In genomic region chr3:38454179-38454883, GRCh38 we compare ENCODE assay signal across 8 cellular contexts. TPM values are rescaled to one million over a fixed set of nuclear protein-coding genes. Genes with fewer than 3 reads are reported as not detected.
DNase-seq lines count a peak whose midpoint lies in the region; ATAC-seq, FAIRE-seq and TF ChIP-seq lines count a peak whose summit lies in the region.

No MANE protein-coding gene starts in this region.

- intact Hi-C loops in PC-9 (cut with micrococcal nuclease; ENCODE audit: unreplicated experiment) (loop anchor here (2.0 to 10.0 kb wide), 3 partner anchors 26 to 320 kb away; partner anchors contain the start of genes ACAA1, MYD88 and XYLB), GM12878 (cut with micrococcal nuclease; ENCODE audit: unreplicated experiment) (no loop called here)

- peak; percentile 14 for TF ChIP-seq POLR2A in GM12878 (IDR thresholded peaks at IDR 0.05; ENCODE audit: low read depth, low read length)

- H3K4me2 ChIP-seq in PC-9 (peak overlapping the region; percentile 91), GM12878 (ENCODE audit: control insufficient read depth, insufficient read depth) (peak overlapping the region; percentile 99), skeletal muscle satellite cell (ENCODE audit: low read length) (peak overlapping the region; percentile 100)

- H3K4me3 ChIP-seq in PC-9 (peak overlapping the region; percentile 89), GM12878 (peak overlapping the region; percentile 64), iPS-18a (ENCODE audit: low read length) (peak overlapping the region; percentile 90), skeletal muscle satellite cell (ENCODE audit: low read length) (peak overlapping the region; percentile 89)

- WGBS in GM12878 (ENCODE audit: insufficient coverage, insufficient replicate concordance, low lambda C conversion rate, missing lambda C conversion rate): 1% methylated on average over 65 of the region's 77 CpGs

- BruUV-seq in PC-9 (replicated peaks; lab: Mats Ljungman, UMichigan) (no TSS peak), GM12878 (replicated peaks; lab: Mats Ljungman, UMichigan) (no TSS peak)

- H3K79me2 ChIP-seq in PC-9 (ENCODE audit: low read depth) (peaks cover 36% of the 10 kb centered on the region), GM12878 (ENCODE audit: control insufficient read depth, insufficient read depth, low read length) (no peaks in the 10 kb centered on the region; the same call in 1 of the 2 replicates)

- H3K9ac ChIP-seq in GM12878 (ENCODE audit: control insufficient read depth, insufficient read depth, low read length): peak overlapping the region; percentile 67
- peak overlapping the region; percentile 100 for H3K9ac ChIP-seq in iPS-18a (ENCODE audit: low read length)
- peak overlapping the region; percentile 89 for H3K9ac ChIP-seq in skeletal muscle satellite cell (ENCODE audit: low read depth, low read length)

- no peaks in the 10 kb centered on the region for H3K36me3 ChIP-seq in PC-9 (ENCODE audit: low read depth)
- no peaks in the 10 kb centered on the region for H3K36me3 ChIP-seq in GM12878 (ENCODE audit: control insufficient read depth in 2 of 2, insufficient read depth in 2 of 2, low read length in 1 of 2)
- H3K36me3 ChIP-seq in iPS-18a (ENCODE audit: control insufficient read depth, low read depth, low read length): no peaks in the 10 kb centered on the region
- H3K36me3 ChIP-seq in skeletal muscle satellite cell (ENCODE audit: insufficient read depth, low read length): no peaks in the 10 kb centered on the region

- no peaks in the 10 kb centered on the region for H3K9me3 ChIP-seq in PC-9 (ENCODE audit: insufficient read depth, low read depth)
- no peaks in the 10 kb centered on the region; the same call in 2 of the 3 replicates for H3K9me3 ChIP-seq in GM12878 (replicated peaks; ENCODE audit: control insufficient read depth, insufficient read depth, low read length)
- no peaks in the 10 kb centered on the region for H3K9me3 ChIP-seq in iPS-18a (ENCODE audit: control insufficient read depth, low read depth, low read length)
- H3K9me3 ChIP-seq in skeletal muscle satellite cell (replicated peaks; ENCODE audit: low read length): no peaks in the 10 kb centered on the region

- CTCF ChIA-PET in PC-9 (lab: Charles Lee): no interaction called here
- CTCF ChIA-PET in GM12878 (lab: Yijun Ruan, JAX): interaction anchor here (1.2 to 2.1 kb wide), 2 partner anchors 108 to 545 kb away, joined by 3 to 9 read pairs; partner anchors contain the start of gene XYLB

- no peak for TF ChIP-seq EP300 in GM12878 (IDR thresholded peaks at IDR 0.05; ENCODE audit: borderline replicate concordance in 1 of 2, control insufficient read depth in 1 of 2, low read depth in 2 of 2, low read length in 2 of 2)

- H4K20me1 ChIP-seq in PC-9 (ENCODE audit: insufficient read depth) (peaks cover 18% of the 10 kb centered on the region; the same call in 1 of the 2 replicates), GM12878 (ENCODE audit: control insufficient read depth, insufficient read depth) (peaks cover 4% of the 10 kb centered on the region; the same call in 1 of the 2 replicates)

- ATAC-seq in HG02610 (IDR thresholded peaks at IDR 0.05; ENCODE audit: unreplicated experiment) (peak; percentile 18), GM12878 (peak; percentile 58)

- H3K27me3 ChIP-seq in PC-9 (ENCODE audit: insufficient read depth, low read depth): no peaks in the 10 kb centered on the region
- no peaks in the 10 kb centered on the region; a peak in 1 of 4 replicates for H3K27me3 ChIP-seq in GM12878 (replicated peaks in 1 of 2; ENCODE audit: control insufficient read depth in 2 of 2, insufficient read depth in 2 of 2, low read length in 1 of 2)
- H3K27me3 ChIP-seq in iPS-18a (ENCODE audit: control insufficient read depth, insufficient read depth, low read length): no peaks in the 10 kb centered on the region
- H3K27me3 ChIP-seq in skeletal muscle satellite cell (ENCODE audit: control insufficient read depth, insufficient read depth, low read length): no peaks in the 10 kb centered on the region

- peak overlapping the region; percentile 88 for H2AFZ ChIP-seq in PC-9
- peak overlapping the region; percentile 74 for H2AFZ ChIP-seq in GM12878 (ENCODE audit: control insufficient read depth, low read depth, low read length)

- SMC1A ChIA-PET in GM12878 (lab: Charles Lee; ENCODE audit: uncharacterized antibody, unreplicated experiment): no interaction called here

- TF ChIP-seq CTCF in PC-9 (conservative IDR thresholded peaks at IDR 0.05) (no peak), GM12878 (IDR thresholded peaks at IDR 0.05 in 2 of 3, conservative IDR thresholded peaks at IDR 0.05 in 1 of 3; ENCODE audit: control insufficient read depth in 2 of 3, extremely low read depth in 1 of 3, insufficient read depth in 1 of 3, low read depth in 3 of 3, low read length in 3 of 3) (no peak)

- in situ Hi-C loops in GM12878 (cut with MboI): no loop called here

- RAD21 ChIA-PET in GM12878 (lab: Charles Lee; ENCODE audit: unreplicated experiment): no interaction called here

- no peak for TF ChIP-seq RAD21 in GM12878 (IDR thresholded peaks at IDR 0.05; ENCODE audit: insufficient read depth, low read depth, low read length)

- POLR2A ChIA-PET in PC-9 (lab: Charles Lee; ENCODE audit: unreplicated experiment) (no interaction called here), GM12878 (lab: Charles Lee) (no interaction called here)

- H3K27ac ChIP-seq in PC-9: no peak overlapping the region
- no peak overlapping the region; the same call in 1 of the 2 replicates for H3K27ac ChIP-seq in GM12878 (ENCODE audit: control insufficient read depth, insufficient read depth)
- H3K27ac ChIP-seq in iPS-18a (ENCODE audit: low read length): peak overlapping the region; percentile 93

- FAIRE-seq in GM12878 (lab: Jason Lieb, UNC): no peak

- H3K9me2 ChIP-seq in PC-9 (ENCODE audit: insufficient read depth): no peaks in the 10 kb centered on the region

- H3F3A ChIP-seq in PC-9 (ENCODE audit: insufficient read depth, low read depth): no peaks in the 10 kb centered on the region; the same call in 1 of the 2 replicates

- DNase-seq in NCI-H82 (lab: John Stamatoyannopoulos, UW) (peak; percentile 44), NCI-H82 treated with DMSO at 0.1 percent for 48 hours (lab: John Stamatoyannopoulos, UW; ENCODE audit: unreplicated experiment) (no peak), PC-9 (peak in 1 of 2 experiments; percentile 30), GM12878 (ENCODE audit: low read depth, low spot score) (no peak)
- no peak for DNase-seq in effector CD8-positive, alpha-beta T cell (lab: John Stamatoyannopoulos, UW)

- H3K4me1 ChIP-seq in PC-9 (replicated peaks; ENCODE audit: insufficient read depth): peaks cover 13% of the 10 kb centered on the region
- H3K4me1 ChIP-seq in GM12878 (ENCODE audit: control insufficient read depth, insufficient read depth, low read length): peaks cover 15% of the 10 kb centered on the region
- peaks cover 20% of the 10 kb centered on the region for H3K4me1 ChIP-seq in iPS-18a (ENCODE audit: control insufficient read depth, low read depth, low read length)
- H3K4me1 ChIP-seq in skeletal muscle satellite cell (ENCODE audit: control insufficient read depth, insufficient read depth, low read length): peaks cover 28% of the 10 kb centered on the region

TF ChIP-seq in GM12878, 131 proteins besides CTCF, POLR2A, EP300 and RAD21 (continues in another document):
- TF ChIP-seq NFIC (IDR thresholded peaks at IDR 0.05; ENCODE audit: low read depth, low read length): no peak

RNA-seq across cellular contexts. Expression of gene ACVR2B, which starts 0.6 kb away (rescaled TPM):
- total RNA-seq in PC-9 (2021) (11.0 and 12.4 TPM in 2 replicates), GM12878 (2014; rRNA removed) (1.4 and 1.5 TPM in 2 replicates), GM12878 (2014; rRNA removed; fragmentation: Illumina TruSeq; extraction: Trizol) (1.4 and 1.7 TPM in 2 replicates), GM12878 (2021) (2.4 and 3.2 TPM in 2 replicates)
- 32.6 and 35.1 TPM in 2 replicates for total RNA-seq in GM12878 (2013; cell fraction: nucleolus; rRNA removed)
- 0.96 TPM for polyA plus RNA-seq in GM12878 (2011; ENCODE audit: low read depth)
- polyA plus RNA-seq in GM12878 (2011; rRNA removed) (2.9 TPM in 2 replicates), GM12878 (2014; fragmentation: Illumina TruSeq; extraction: Trizol) (0.85 and 1.2 TPM in 2 replicates), GM12878 (2014; fragmentation: Nextera tagmentation; extraction: Ambion mirVana) (under 1 TPM; 0.27 to 0.29 TPM), GM12878 (2014; rRNA removed) (0.70 and 0.87 TPM in 2 replicates), GM12878 (2016; fragmentation: Nextera tagmentation; extraction: Ambion mirVana) (1 to 10 TPM in 1 of 2 experiments, under 1 TPM in 1; 0.76 to 1.2 TPM)
- 2.4 and 3.1 TPM in 2 replicates for polyA plus RNA-seq in GM12878 (2011; cell fraction: cytosol; rRNA removed)
- 5.1 and 5.4 TPM in 2 replicates for polyA plus RNA-seq in GM12878 (2011; cell fraction: nucleus; rRNA removed)
- polyA plus RNA-seq in GM12878 (2012): 0.97 and 1.5 TPM in 2 replicates
- polyA minus RNA-seq in GM12878 (2011; rRNA and poly(A)+ RNA removed): 13.1 and 14.3 TPM in 2 replicates
- polyA minus RNA-seq in GM12878 (2011; cell fraction: cytosol; rRNA and poly(A)+ RNA removed): 3.2 and 3.6 TPM in 2 replicates
- 6.3 and 10.2 TPM in 2 replicates for polyA minus RNA-seq in GM12878 (2011; cell fraction: nucleus; rRNA and poly(A)+ RNA removed)
- total RNA-seq in skeletal muscle satellite cell (2012; rRNA removed): 0.66 and 1.5 TPM in 2 replicates

RNA-seq across cellular contexts. Expression of gene EXOG, which starts 41.8 kb away (rescaled TPM):
- 7.5 and 9.3 TPM in 2 replicates for total RNA-seq in PC-9 (2021)
- 50.0 and 55.9 TPM in 2 replicates for total RNA-seq in GM12878 (2013; cell fraction: nucleolus; rRNA removed)
- 17.3 and 19.4 TPM in 2 replicates for total RNA-seq in GM12878 (2014; rRNA removed)
- total RNA-seq in GM12878 (2014; rRNA removed; fragmentation: Illumina TruSeq; extraction: Trizol): 16.9 and 17.0 TPM in 2 replicates
- total RNA-seq in GM12878 (2021): 16.9 and 19.8 TPM in 2 replicates
- 7.0 TPM for polyA plus RNA-seq in GM12878 (2011; ENCODE audit: low read depth)
- 20.7 and 22.1 TPM in 2 replicates for polyA plus RNA-seq in GM12878 (2011; rRNA removed)
- polyA plus RNA-seq in GM12878 (2011; cell fraction: cytosol; rRNA removed): 10.9 and 12.4 TPM in 2 replicates
- polyA plus RNA-seq in GM12878 (2011; cell fraction: nucleus; rRNA removed): 22.9 and 31.0 TPM in 2 replicates
- polyA plus RNA-seq in GM12878 (2012): 6.6 and 9.4 TPM in 2 replicates
- 18.6 and 24.5 TPM in 2 replicates for polyA plus RNA-seq in GM12878 (2014; fragmentation: Illumina TruSeq; extraction: Trizol)
- 1 to 10 TPM; 7.8 to 8.6 TPM for polyA plus RNA-seq in GM12878 (2014; fragmentation: Nextera tagmentation; extraction: Ambion mirVana)
- 20.9 and 22.1 TPM in 2 replicates for polyA plus RNA-seq in GM12878 (2014; rRNA removed)
- polyA plus RNA-seq in GM12878 (2016; fragmentation: Nextera tagmentation; extraction: Ambion mirVana): 10 to 100 TPM; 20.4 to 20.6 TPM
- polyA minus RNA-seq in GM12878 (2011; rRNA and poly(A)+ RNA removed): 17.0 and 26.2 TPM in 2 replicates
- 4.8 and 5.5 TPM in 2 replicates for polyA minus RNA-seq in GM12878 (2011; cell fraction: cytosol; rRNA and poly(A)+ RNA removed)
- 9.8 and 17.5 TPM in 2 replicates for polyA minus RNA-seq in GM12878 (2011; cell fraction: nucleus; rRNA and poly(A)+ RNA removed)
- 11.2 and 16.6 TPM in 2 replicates for total RNA-seq in skeletal muscle satellite cell (2012; rRNA removed)
